Comparison of ENCODE assay signal across 8 cellular contexts in genomic region chr6:30067460-30068139, GRCh38. TPM values are rescaled to one million over a fixed set of nuclear protein-coding genes. Genes with fewer than 3 reads are reported as not detected.
A peak's percentile ranks its signal among the peaks of the same experiment; 100 is the strongest.
DNase-seq lines count a peak whose midpoint lies in the region; ATAC-seq and TF ChIP-seq lines count a peak whose summit lies in the region.

No MANE protein-coding gene starts in this region.

- peak overlapping the region; percentile 93 for H3K27ac Mint-ChIP-seq in activated T-helper 17 cell treated with anti-CD3 and anti-CD28 coated beads, Interleukin-2, amount 50 U/mL, for 72 hours

- H3K4me3 ChIP-seq in iPS-15b (ENCODE audit: low read depth, low read length) (peak overlapping the region; percentile 99), stomach (peak overlapping the region; percentile 66 to 75 (median 68))

- intact Hi-C loops in stomach (cut with DNase I; ENCODE audit: low total_unique reads): no loop called here

- no peaks in the 10 kb centered on the region for H3K36me3 ChIP-seq in iPS-15b (ENCODE audit: control insufficient read depth, insufficient read depth, low read length)
- H3K36me3 ChIP-seq in stomach: peaks cover 13 to 40% (median 37%) of the 10 kb centered on the region in 4 donors

- ATAC-seq in activated T-helper 17 cell treated with anti-CD3 and anti-CD28 coated beads, Interleukin-2, amount 50 U/mL, for 72 hours (replicated peaks): no peak
- ATAC-seq in HG03095 (IDR thresholded peaks at IDR 0.05; ENCODE audit: unreplicated experiment): no peak
- ATAC-seq in HG03280 (IDR thresholded peaks at IDR 0.05; ENCODE audit: unreplicated experiment): no peak

- H3K27ac ChIP-seq in stomach: peak overlapping the region; percentile 71 to 95 (median 93)

- peak; percentile 53 for DNase-seq in NCI-H2029 (lab: John Stamatoyannopoulos, UW)
- DNase-seq in NCI-H2029 treated with DMSO at 0.1 percent for 48 hours (lab: John Stamatoyannopoulos, UW): no peak
- DNase-seq in stomach: no peak
- DNase-seq in activated CD8-positive, alpha-beta memory T cell treated with anti-CD3 and anti-CD28 coated beads, Interleukin-2, amount 50 U/mL, for 4 hours: no peak

- no peak for TF ChIP-seq EP300 in stomach (IDR thresholded peaks at IDR 0.05)

- H3K4me1 Mint-ChIP-seq in activated T-helper 17 cell treated with anti-CD3 and anti-CD28 coated beads, Interleukin-2, amount 50 U/mL, for 72 hours: peaks cover 42% of the 10 kb centered on the region

- H3K4me3 Mint-ChIP-seq in activated T-helper 17 cell treated with anti-CD3 and anti-CD28 coated beads, Interleukin-2, amount 50 U/mL, for 72 hours: peak overlapping the region; percentile 87

- 5 to 12% (median 9%) methylated on average over 8 of the region's 8 CpGs for WGBS in stomach, 5 donors

- H3K9me3 ChIP-seq in iPS-15b (ENCODE audit: control insufficient read depth, insufficient read depth, low read length) (no peaks in the 10 kb centered on the region), stomach (no peaks in the 10 kb centered on the region)

- H3K9ac ChIP-seq in iPS-15b (ENCODE audit: low read depth, low read length): peak overlapping the region; percentile 70

- no peaks in the 10 kb centered on the region for H3K9me3 Mint-ChIP-seq in activated T-helper 17 cell treated with anti-CD3 and anti-CD28 coated beads, Interleukin-2, amount 50 U/mL, for 72 hours

- H3K36me3 Mint-ChIP-seq in activated T-helper 17 cell treated with anti-CD3 and anti-CD28 coated beads, Interleukin-2, amount 50 U/mL, for 72 hours (ENCODE audit: low read depth): peaks cover 89% of the 10 kb centered on the region

- H3K27me3 ChIP-seq in iPS-15b (ENCODE audit: control insufficient read depth, insufficient read depth, low read length) (peaks cover 35% of the 10 kb centered on the region), stomach (peaks cover 0 to 22% (median 0%) of the 10 kb centered on the region in 3 donors)

- H3K4me1 ChIP-seq in iPS-15b (ENCODE audit: control insufficient read depth, insufficient read depth, low read length): peaks cover 6% of the 10 kb centered on the region
- H3K4me1 ChIP-seq in stomach: peaks cover 18 to 60% (median 34%) of the 10 kb centered on the region in 4 donors

- TF ChIP-seq CTCF in stomach (IDR thresholded peaks at IDR 0.05): no peak

- TF ChIP-seq POLR2A in stomach (IDR thresholded peaks at IDR 0.05): no peak

- peaks cover 18% of the 10 kb centered on the region for H3K27me3 Mint-ChIP-seq in activated T-helper 17 cell treated with anti-CD3 and anti-CD28 coated beads, Interleukin-2, amount 50 U/mL, for 72 hours

RNA-seq across cellular contexts. Expression of gene PPP1R11, which starts 0.6 kb away (rescaled TPM):
- total RNA-seq in activated T-helper 17 cell treated with anti-CD3 and anti-CD28 coated beads, Interleukin-2, amount 50 U/mL, for 72 hours: 10 to 100 TPM; 50.8 to 69.9 TPM
- total RNA-seq in stomach: 100 to 1,000 TPM in 1 of 5 donors, 10 to 100 TPM in 3, 1 to 10 TPM in 1; 1.2 to 141 (median 30.4) TPM
- 100 to 1,000 TPM in 1 of 3 donors, 10 to 100 TPM in 2; 67.8 to 106 (median 69.7) TPM for polyA plus RNA-seq in stomach

RNA-seq across cellular contexts. Expression of gene POLR1H, which starts 6.5 kb away (rescaled TPM):
- 10 to 100 TPM; 39.8 to 59.5 TPM for total RNA-seq in activated T-helper 17 cell treated with anti-CD3 and anti-CD28 coated beads, Interleukin-2, amount 50 U/mL, for 72 hours
- total RNA-seq in stomach: 10 to 100 TPM in 3 of 5 donors, 1 to 10 TPM in 2; 4.1 to 44.2 (median 21.7) TPM
- 10 to 100 TPM; 36.0 to 65.1 (median 52.3) TPM for polyA plus RNA-seq in stomach

RNA-seq across cellular contexts. Expression of gene RNF39, which starts 8.0 kb away (rescaled TPM):
- not detected for total RNA-seq in activated T-helper 17 cell treated with anti-CD3 and anti-CD28 coated beads, Interleukin-2, amount 50 U/mL, for 72 hours
- total RNA-seq in stomach: 10 to 100 TPM in 1 of 5 donors, 1 to 10 TPM in 1, under 1 TPM in 1, not detected in 2; 0.18 to 13.5 (median 7.1) TPM
- 1 to 10 TPM; 2.4 to 3.4 (median 3.2) TPM for polyA plus RNA-seq in stomach

RNA-seq across cellular contexts. Expression of gene TRIM31, which starts 45.3 kb away (rescaled TPM):
- not detected for total RNA-seq in activated T-helper 17 cell treated with anti-CD3 and anti-CD28 coated beads, Interleukin-2, amount 50 U/mL, for 72 hours
- total RNA-seq in stomach: 10 to 100 TPM in 2 of 5 donors, 1 to 10 TPM in 1, not detected in 2; 4.6 to 12.3 (median 11.0) TPM
- 10 to 100 TPM in 1 of 3 donors, 1 to 10 TPM in 2; 1.2 to 52.2 (median 4.3) TPM for polyA plus RNA-seq in stomach
